Comparison of ENCODE assay signal across 9 cellular contexts in genomic region chr1:16860048-16860447, GRCh38. TPM values are rescaled to one million over a fixed set of nuclear protein-coding genes. Genes with fewer than 3 reads are reported as not detected.
DNase-seq lines count a peak whose midpoint lies in the region; ATAC-seq, FAIRE-seq and TF ChIP-seq lines count a peak whose summit lies in the region.
"Not testable (repeated sequence)": the region's sequence is repeated elsewhere in the genome, so short reads cannot be mapped to it uniquely, and the experiment has no call there.
"Had no signal": no experiment of that assay in that cellular context is flagged by ENCODE, and none has a peak within 500 bp of the region (broad histone marks: within the 10 kb centered on the region; RNA-seq: fewer than 3 reads in every experiment).

No MANE protein-coding gene starts in this region.

- not testable (repeated sequence) for H2BK20ac ChIP-seq in H1 (ENCODE audit: low read length)

- H3K79me1 ChIP-seq in H1 (ENCODE audit: low read depth, low read length): not testable (repeated sequence)

- H2AK5ac ChIP-seq in H1 (ENCODE audit: low read depth, low read length): not testable (repeated sequence)

- H4K5ac ChIP-seq in H1 (ENCODE audit: insufficient read length, low read depth, low read length): not testable (repeated sequence)

- TF ChIP-seq EP300 in A549 (IDR thresholded peaks at IDR 0.05); H1 (IDR thresholded peaks at IDR 0.05; ENCODE audit: borderline replicate concordance in 1 of 2, low read depth in 2 of 2, low read length in 2 of 2): not testable (repeated sequence)

- intact Hi-C loops in Panc1 (cut with micrococcal nuclease; ENCODE audit: unreplicated experiment): not testable (repeated sequence)

- H4K91ac ChIP-seq in H1 (replicated peaks; ENCODE audit: insufficient read length, low read length): not testable (repeated sequence)

- H3K23ac ChIP-seq in H1 (ENCODE audit: insufficient read length): not testable (repeated sequence)

- not testable (repeated sequence) for H2BK120ac ChIP-seq in H1 (replicated peaks; ENCODE audit: low read depth, low read length)

- H3K4me2 ChIP-seq in A549: peak overlapping the region; percentile 52; the same call in 2 of the 3 replicates
- H3K4me2 ChIP-seq in H1 (ENCODE audit: insufficient read depth in 1 of 2, low read depth in 2 of 2, low read length in 2 of 2): peak overlapping the region in 1 of 2 experiments; percentile 67; a peak in 1 of 4 replicates

- H3K27me3 Mint-ChIP-seq in nephron progenitor cell (ENCODE audit: low read depth, poor library complexity): peaks cover 35% of the 10 kb centered on the region

- DNase-seq in A549 (ENCODE audit: low read depth in 1 of 2, low spot score in 1 of 2) (peak in 1 of 2 experiments; percentile 64), ELR (ENCODE audit: low read depth) (peak; percentile 60), HT1080 (ENCODE audit: low read depth) (peak; percentile 62), Panc1 (ENCODE audit: low read depth, low spot score) (peak; percentile 67), amniotic epithelial cell (ENCODE audit: low read depth) (peak; percentile 51), fibroblast of the conjunctiva (ENCODE audit: low read depth) (peak; percentile 28)
- DNase-seq in H1 (ENCODE audit: low read depth in 1 of 2, low spot score in 2 of 2); nephron progenitor cell: not testable (repeated sequence)

- not testable (repeated sequence) for H3K9me3 ChIP-seq in A549; Panc1 (ENCODE audit: control insufficient read depth, insufficient read depth, low read depth, low read length); H1 (ENCODE audit: insufficient read depth in 2 of 2, low read depth in 1 of 2, low read length in 1 of 2)

- H3K4me3 ChIP-seq in A549; Panc1 (ENCODE audit: low read depth in 2 of 2, low read length in 2 of 2): not testable (repeated sequence)
- peak overlapping the region in 2 of 4 experiments; percentile 27 to 49; a peak in 5 of 8 replicates for H3K4me3 ChIP-seq in H1 (ENCODE audit: extremely low read depth in 1 of 4, insufficient read depth in 2 of 4, low read depth in 3 of 4, low read length in 4 of 4)

- POLR2A ChIA-PET in A549 (lab: Yijun Ruan, JAX); Panc1 (lab: Charles Lee); H1 (lab: Charles Lee; ENCODE audit: partially characterized antibody): not testable (repeated sequence)

- peak overlapping the region; percentile 54 for H3K4me3 Mint-ChIP-seq in nephron progenitor cell

- H3K4ac ChIP-seq in H1 (replicated peaks; ENCODE audit: insufficient read length, low read depth, low read length): not testable (repeated sequence)

- not testable (repeated sequence) for H3K14ac ChIP-seq in H1 (ENCODE audit: insufficient read length)

- not testable (repeated sequence) for H2BK12ac ChIP-seq in H1 (ENCODE audit: low read depth, low read length)

- peak in 1 of 2 experiments; percentile 46; a peak in 3 of 6 replicates for ATAC-seq in A549
- not testable (repeated sequence) for ATAC-seq in Panc1

- TF ChIP-seq CTCF in A549 (IDR thresholded peaks at IDR 0.05); Panc1 (IDR thresholded peaks at IDR 0.05); H1 (IDR thresholded peaks at IDR 0.05; ENCODE audit: control extremely low read depth in 1 of 3, insufficient read depth in 1 of 3, low read depth in 1 of 3, low read length in 3 of 3); nephron progenitor cell (IDR thresholded peaks at IDR 0.05): not testable (repeated sequence)

- H3K79me2 ChIP-seq in H1 (ENCODE audit: control insufficient read depth in 1 of 2, insufficient read depth in 2 of 2, low read length in 2 of 2): not testable (repeated sequence)

- 1% methylated on average over 9 of the region's 9 CpGs for WGBS in A549 (ENCODE audit: missing lambda C conversion rate)
- 52% methylated on average over 7 of the region's 9 CpGs; no CpG with 5 or more reads in 1 of the 2 experiments for WGBS in H1 (ENCODE audit: extremely low coverage in 1 of 2, insufficient coverage in 1 of 2, insufficient read length in 1 of 2, insufficient replicate concordance in 2 of 2, low coverage in 1 of 2, low lambda C conversion rate in 2 of 2, missing lambda C conversion rate in 1 of 2), 2 experiments

- not testable (repeated sequence) for TF ChIP-seq POLR2A in A549 (IDR thresholded peaks at IDR 0.05; ENCODE audit: low read length); H1 (IDR thresholded peaks at IDR 0.05; ENCODE audit: control extremely low read depth in 1 of 2, low read depth in 2 of 2, low read length in 2 of 2)

- not testable (repeated sequence) for H3K18ac ChIP-seq in H1 (ENCODE audit: extremely low read depth, low read length)

- H3K4me1 ChIP-seq in A549; Panc1 (ENCODE audit: control insufficient read depth, insufficient read depth, low read length); H1 (replicated peaks in 1 of 4; ENCODE audit: control insufficient read depth in 3 of 4, insufficient read depth in 4 of 4, low read length in 3 of 4): not testable (repeated sequence)

- not testable (repeated sequence) for H4K8ac ChIP-seq in H1 (ENCODE audit: extremely low read depth, insufficient read depth, low read length)

- H2BK5ac ChIP-seq in H1 (ENCODE audit: low read depth, low read length): not testable (repeated sequence)

- H3K9me3 Mint-ChIP-seq in nephron progenitor cell: not testable (repeated sequence)

- not testable (repeated sequence) for H3K27ac ChIP-seq in A549; Panc1 (ENCODE audit: low read length); H1 (ENCODE audit: low read depth, low read length)

- H3K36me3 Mint-ChIP-seq in nephron progenitor cell (ENCODE audit: low read depth): not testable (repeated sequence)

- H4K20me1 ChIP-seq in H1 (replicated peaks in 1 of 2; ENCODE audit: control insufficient read depth in 1 of 2, insufficient read depth in 2 of 2, low read length in 2 of 2): not testable (repeated sequence)

- not testable (repeated sequence) for H3K23me2 ChIP-seq in H1 (ENCODE audit: low read depth, low read length)

- CTCF ChIA-PET in A549 (lab: Yijun Ruan, JAX); Panc1 (lab: Charles Lee); H1 (lab: Charles Lee; ENCODE audit: partially characterized antibody): not testable (repeated sequence)

- H3K9ac ChIP-seq in H1 (replicated peaks in 1 of 4; ENCODE audit: extremely low read depth in 1 of 4, low read depth in 3 of 4, low read length in 3 of 4): not testable (repeated sequence)

- not testable (repeated sequence) for TF ChIP-seq RAD21 in A549 (conservative IDR thresholded peaks at IDR 0.05 in 1 of 2, IDR thresholded peaks at IDR 0.05 in 1 of 2); H1 (IDR thresholded peaks at IDR 0.05 in 1 of 2, conservative IDR thresholded peaks at IDR 0.05 in 1 of 2; ENCODE audit: low read depth in 2 of 2, low read length in 2 of 2)

- not testable (repeated sequence) for H2BK15ac ChIP-seq in H1 (ENCODE audit: low read length)

- H3K27me3 ChIP-seq in Panc1 (ENCODE audit: control insufficient read depth, insufficient read depth, low read length); H1 (replicated peaks in 1 of 4; ENCODE audit: control insufficient read depth in 3 of 4, extremely low read depth in 1 of 4, insufficient read depth in 3 of 4, low read length in 3 of 4): not testable (repeated sequence)

- H3K56ac ChIP-seq in H1 (replicated peaks; ENCODE audit: insufficient read length, low read depth, low read length): not testable (repeated sequence)

- not testable (repeated sequence) for H2AFZ ChIP-seq in H1 (ENCODE audit: low read length)

- not testable (repeated sequence) for H3K4me1 Mint-ChIP-seq in nephron progenitor cell

- in situ Hi-C loops in Panc1 (cut with HindIII; ENCODE audit: low pct_unique_long_range_greater_than_20kb, low sequenced_read_pairs): not testable (repeated sequence)

- not testable (repeated sequence) for H3K27ac Mint-ChIP-seq in nephron progenitor cell

- BruUV-seq in Panc1 (replicated peaks; lab: Mats Ljungman, UMichigan): not testable (repeated sequence)

- not testable (repeated sequence) for FAIRE-seq in A549 (lab: Jason Lieb, UNC); H1 (lab: Jason Lieb, UNC)

- not testable (repeated sequence) for H3K36me3 ChIP-seq in Panc1 (ENCODE audit: control insufficient read depth, insufficient read depth, low read length); H1 (ENCODE audit: control insufficient read depth in 2 of 4, insufficient read depth in 4 of 4, low read length in 3 of 4)

TF ChIP-seq in A549, 52 proteins besides CTCF, POLR2A, EP300 and RAD21:
- peak; percentile 44 for TF ChIP-seq SREBF2 (IDR thresholded peaks at IDR 0.05)

TF ChIP-seq in H1, 55 proteins besides CTCF, POLR2A, EP300 and RAD21:
- TF ChIP-seq TBP (IDR thresholded peaks at IDR 0.05; ENCODE audit: low read depth, low read length): peak; percentile 87

RNA-seq across cellular contexts. Expression of gene RNU1-2, which starts 35.7 kb away (rescaled TPM):
- 56.2 TPM in 1 of 2 replicates, not detected in the other for polyA plus RNA-seq in A549 (2011; rRNA removed)
- polyA plus RNA-seq in A549 (2012; cell fraction: cytosol; rRNA removed): not detected in 2 replicates
- polyA plus RNA-seq in A549 (2012; cell fraction: nucleus; rRNA removed): not detected in 2 replicates
- 6.5 to 8.5 TPM (median 6.6 TPM) in 3 replicates for polyA plus RNA-seq in A549 (2017; fragmentation: RNase III; extraction: RNeasy Plus Mini Kit Qiagen cat#74134 plus additional on column Dnase treatment)
- polyA minus RNA-seq in A549 (2011; rRNA and poly(A)+ RNA removed): 38,453 and 40,699 TPM in 2 replicates
- under 0.01 TPM in 1 of 2 replicates, not detected in the other for total RNA-seq in HT1080 (2014; rRNA removed; shearing (Covaris generic))
- polyA plus RNA-seq in HT1080 (2015; cell fraction: cytosol; rRNA removed): not detected in 2 replicates
- not detected in 2 replicates for polyA plus RNA-seq in HT1080 (2015; cell fraction: nucleus; rRNA removed)
- total RNA-seq in Panc1 (2021; ENCODE audit: unreplicated experiment): 1,290 TPM
- polyA plus RNA-seq in Panc1 (2012; ENCODE audit: insufficient read length): 2.5 TPM
- total RNA-seq in H1 (2021; fragmentation: NEBNext Ultra II Directional; extraction: Animal tissue kit (Norgen Biotek cat#: 25700)): 1,303 and 1,497 TPM in 2 replicates
- polyA plus RNA-seq in H1 (2011; rRNA removed): under 0.01 and 145 TPM in 2 replicates
- polyA plus RNA-seq in H1 (2011; cell fraction: cytosol; rRNA removed): under 0.01 TPM
- under 0.01 TPM for polyA plus RNA-seq in H1 (2011; cell fraction: nucleus; rRNA removed)
- polyA plus RNA-seq in H1 (2012, experiment 1 of 2): 20.3 to 94.3 TPM in 2 of 4 replicates, not detected in the others
- not detected for polyA plus RNA-seq in H1 (2012, experiment 2 of 2)
- not detected for polyA plus RNA-seq in H1 (2013, experiment 1 of 2)
- polyA plus RNA-seq in H1 (2013, experiment 2 of 2): not detected
- 10,411 and 22,262 TPM in 2 replicates for polyA minus RNA-seq in H1 (2011; rRNA and poly(A)+ RNA removed)
- 59,319 TPM for polyA minus RNA-seq in H1 (2011; cell fraction: cytosol; rRNA and poly(A)+ RNA removed)
- polyA minus RNA-seq in H1 (2011; cell fraction: nucleus; rRNA and poly(A)+ RNA removed): 43,973 TPM
- polyA plus RNA-seq: AG04450 had no signal

Comparison
In these comparisons a context has a peak if more than half of its experiments do, and no peak if none do; other contexts are left out.
1. RNA of gene RNU1-2, which starts 35.7 kb away (total RNA-seq): 1,303 to 1,497 TPM in H1 and 1,290 TPM in Panc1 (single experiment); under 0.01 TPM in HT1080; every median in the first group is over 1,000 times any median in the second.